10 cellular contexts compared by ENCODE assay signal in the genomic region with DNA sequence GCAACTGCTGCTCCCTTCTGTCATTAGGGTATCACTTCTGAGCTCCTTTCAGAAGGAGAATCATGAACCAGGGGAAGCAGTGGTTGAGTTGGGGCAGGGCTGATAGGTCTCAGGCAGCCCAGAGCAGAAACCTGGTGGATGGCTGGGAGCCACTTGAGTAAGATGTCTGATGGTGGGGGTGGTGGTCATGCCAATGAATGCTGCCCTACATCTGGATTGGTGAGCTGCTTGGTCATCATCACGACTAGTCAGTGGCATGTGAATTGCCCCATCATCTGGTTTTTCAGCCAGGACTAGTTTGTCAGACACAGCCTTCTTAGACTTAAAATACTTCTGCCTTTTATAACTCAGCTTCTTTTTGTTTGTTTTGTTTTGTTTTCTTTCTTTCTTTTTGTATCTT. TPM values are rescaled to one million over a fixed set of nuclear protein-coding genes. Genes with fewer than 3 reads are reported as not detected.
A peak's percentile ranks its signal among the peaks of the same experiment; 100 is the strongest.
DNase-seq lines count a peak whose midpoint lies in the region; ATAC-seq, FAIRE-seq and TF ChIP-seq lines count a peak whose summit lies in the region.
"Had no signal": no experiment of that assay in that cellular context is flagged by ENCODE, and none has a peak within 500 bp of the region (broad histone marks: within the 10 kb centered on the region; RNA-seq: fewer than 3 reads in every experiment).

No MANE protein-coding gene starts in this region.

- H3K27ac Mint-ChIP-seq in CD4-positive, CD25-positive, alpha-beta regulatory T cell = peak overlapping the region in 1 of 3 donors; percentile 89
- H3K27ac Mint-ChIP-seq in naive thymus-derived CD8-positive, alpha-beta T cell = peak overlapping the region in 6 of 10 donors; percentile 5 to 93 (median 42)

- peak overlapping the region; percentile 68 to 97 (median 94) for H3K4me3 Mint-ChIP-seq in CD4-positive, CD25-positive, alpha-beta regulatory T cell
- H3K4me3 Mint-ChIP-seq in naive thymus-derived CD8-positive, alpha-beta T cell = peak overlapping the region; percentile 15 to 94 (median 88)

- no peak overlapping the region for H3K27ac ChIP-seq in CD4-positive, CD25-positive, alpha-beta regulatory T cell (ENCODE audit: insufficient read depth, low read length, poor library complexity, severe bottlenecking)
- H3K27ac ChIP-seq: parathyroid adenoma had no signal

- H3K27me3 Mint-ChIP-seq in CD4-positive, CD25-positive, alpha-beta regulatory T cell = no peaks in the 10 kb centered on the region
- no peaks in the 10 kb centered on the region for H3K27me3 Mint-ChIP-seq in naive thymus-derived CD8-positive, alpha-beta T cell

- peaks cover 3% of the 10 kb centered on the region for H3K36me3 ChIP-seq in CD4-positive, CD25-positive, alpha-beta regulatory T cell (ENCODE audit: control insufficient read depth, insufficient read depth, low read length)

- peaks cover 28% of the 10 kb centered on the region for H3K4me1 ChIP-seq in CD4-positive, CD25-positive, alpha-beta regulatory T cell (ENCODE audit: control insufficient read depth, insufficient read depth, low read length, poor library complexity, severe bottlenecking)

- no peak for FAIRE-seq in GM12892 (lab: Jason Lieb, UNC)

- H3K9me3 Mint-ChIP-seq in CD4-positive, CD25-positive, alpha-beta regulatory T cell = no peaks in the 10 kb centered on the region
- H3K9me3 Mint-ChIP-seq in naive thymus-derived CD8-positive, alpha-beta T cell = no peaks in the 10 kb centered on the region

- H3K27me3 ChIP-seq in CD4-positive, CD25-positive, alpha-beta regulatory T cell (ENCODE audit: control insufficient read depth, insufficient read depth, low read length) = no peaks in the 10 kb centered on the region

- no peak for TF ChIP-seq CTCF in astrocyte of the spinal cord (IDR thresholded peaks at IDR 0.05; ENCODE audit: low read depth, low read length)

- no peak for ATAC-seq in CD4-positive, CD25-positive, alpha-beta regulatory T cell (ENCODE audit: low read depth in 2 of 2)
- ATAC-seq in naive thymus-derived CD8-positive, alpha-beta T cell = no peak
- no peak for ATAC-seq in GM21423 (IDR thresholded peaks at IDR 0.05; ENCODE audit: unreplicated experiment)

- H3K4me1 Mint-ChIP-seq in CD4-positive, CD25-positive, alpha-beta regulatory T cell = peaks cover 17 to 54% (median 35%) of the 10 kb centered on the region in 4 donors
- peaks cover 34 to 54% (median 50%) of the 10 kb centered on the region in 4 donors for H3K4me1 Mint-ChIP-seq in naive thymus-derived CD8-positive, alpha-beta T cell

- no peaks in the 10 kb centered on the region for H3K9me3 ChIP-seq in CD4-positive, CD25-positive, alpha-beta regulatory T cell (ENCODE audit: control insufficient read depth in 2 of 2, low read length in 2 of 2)

- DNase-seq in CD4-positive, CD25-positive, alpha-beta regulatory T cell = no peak
- DNase-seq in HT1080 (ENCODE audit: low read depth) = peak; percentile 33
- peak; percentile 13 for DNase-seq in astrocyte of the spinal cord (ENCODE audit: low read depth, low spot score)
- DNase-seq in naive thymus-derived CD8-positive, alpha-beta T cell = no peak
- DNase-seq in COLO829 (ENCODE audit: low spot score) = no peak
- DNase-seq in activated CD4-positive, alpha-beta T cell treated with anti-CD3 and anti-CD28 coated beads, Interleukin-2, amount 50 U/mL, for 48 hours = no peak
- no peak for DNase-seq in GM12892 (ENCODE audit: insufficient read length)
- DNase-seq: amygdala had no signal

- peaks cover 5% of the 10 kb centered on the region for H3K36me3 Mint-ChIP-seq in CD4-positive, CD25-positive, alpha-beta regulatory T cell
- peaks cover 0 to 17% (median 0%) of the 10 kb centered on the region in 3 donors for H3K36me3 Mint-ChIP-seq in naive thymus-derived CD8-positive, alpha-beta T cell

- in situ Hi-C loops in astrocyte of the spinal cord (cut with HindIII; ENCODE audit: low sequenced_read_pairs) = no loop called here

- H3K4me3 ChIP-seq in CD4-positive, CD25-positive, alpha-beta regulatory T cell (ENCODE audit: low read depth, low read length) = no peak overlapping the region
- H3K4me3 ChIP-seq in astrocyte of the spinal cord (ENCODE audit: low read depth, low read length) = no peak overlapping the region

- TF ChIP-seq POLR2A in GM12892 (IDR thresholded peaks at IDR 0.05; ENCODE audit: low read depth, low read length) = no peak

- POLR2A ChIA-PET in naive thymus-derived CD8-positive, alpha-beta T cell (lab: Charles Lee) = interaction anchor here (0.6 kb wide), 1 partner anchor 114 kb away, joined by 3 read pairs; no protein-coding TSS in a partner anchor

RNA-seq across cellular contexts. Expression of gene GID4, which starts 2.6 kb away (rescaled TPM):
- total RNA-seq in CD4-positive, CD25-positive, alpha-beta regulatory T cell = 7.3 TPM
- 1 to 10 TPM; 5.1 to 7.0 (median 5.2) TPM for polyA plus RNA-seq in CD4-positive, CD25-positive, alpha-beta regulatory T cell
- total RNA-seq in HT1080 (2014; rRNA removed; shearing (Covaris generic)) = 5.0 and 7.8 TPM in 2 replicates
- polyA plus RNA-seq in HT1080 (2015; cell fraction: cytosol; rRNA removed) = 9.0 and 11.2 TPM in 2 replicates
- polyA plus RNA-seq in HT1080 (2015; cell fraction: nucleus; rRNA removed) = 7.6 and 8.6 TPM in 2 replicates
- total RNA-seq in naive thymus-derived CD8-positive, alpha-beta T cell = 10 to 100 TPM; 10.4 to 10.7 TPM
- polyA plus RNA-seq in naive thymus-derived CD8-positive, alpha-beta T cell = 1 to 10 TPM; 3.4 to 7.1 (median 6.0) TPM
- polyA plus RNA-seq in GM12892 (2012; ENCODE audit: missing spikeins) = 6.4 TPM

RNA-seq across cellular contexts. Expression of gene ATPAF2, which starts 2.8 kb away (rescaled TPM):
- 25.1 TPM for total RNA-seq in CD4-positive, CD25-positive, alpha-beta regulatory T cell
- 10 to 100 TPM; 10.9 to 16.4 (median 13.0) TPM for polyA plus RNA-seq in CD4-positive, CD25-positive, alpha-beta regulatory T cell
- total RNA-seq in HT1080 (2014; rRNA removed; shearing (Covaris generic)) = 16.6 and 17.8 TPM in 2 replicates
- polyA plus RNA-seq in HT1080 (2015; cell fraction: cytosol; rRNA removed) = 14.8 and 24.4 TPM in 2 replicates
- polyA plus RNA-seq in HT1080 (2015; cell fraction: nucleus; rRNA removed) = 23.2 and 26.4 TPM in 2 replicates
- 10 to 100 TPM; 22.0 to 28.7 TPM for total RNA-seq in naive thymus-derived CD8-positive, alpha-beta T cell
- polyA plus RNA-seq in naive thymus-derived CD8-positive, alpha-beta T cell = 10 to 100 TPM; 15.3 to 21.8 (median 21.2) TPM
- polyA plus RNA-seq in GM12892 (2012; ENCODE audit: missing spikeins) = 16.3 TPM

RNA-seq across cellular contexts. Expression of gene DRG2, which starts 46.0 kb away (rescaled TPM):
- 54.5 TPM for total RNA-seq in CD4-positive, CD25-positive, alpha-beta regulatory T cell
- 10 to 100 TPM; 36.4 to 45.3 (median 41.4) TPM for polyA plus RNA-seq in CD4-positive, CD25-positive, alpha-beta regulatory T cell
- total RNA-seq in HT1080 (2014; rRNA removed; shearing (Covaris generic)) = 55.5 and 55.9 TPM in 2 replicates
- polyA plus RNA-seq in HT1080 (2015; cell fraction: cytosol; rRNA removed) = 40.1 and 45.1 TPM in 2 replicates
- polyA plus RNA-seq in HT1080 (2015; cell fraction: nucleus; rRNA removed) = 89.0 and 105 TPM in 2 replicates
- 10 to 100 TPM; 48.6 to 49.4 TPM for total RNA-seq in naive thymus-derived CD8-positive, alpha-beta T cell
- 10 to 100 TPM; 38.8 to 45.2 (median 45.2) TPM for polyA plus RNA-seq in naive thymus-derived CD8-positive, alpha-beta T cell
- 25.4 TPM for polyA plus RNA-seq in GM12892 (2012; ENCODE audit: missing spikeins)

Comparison
In these comparisons a context has a peak if more than half of its experiments do, and no peak if none do; other contexts are left out.
1. DNase-seq: peak in HT1080 (single experiment) and astrocyte of the spinal cord (single experiment); none in CD4-positive, CD25-positive, alpha-beta regulatory T cell (0 of 3), naive thymus-derived CD8-positive, alpha-beta T cell (0 of 10), COLO829 (single experiment), activated CD4-positive, alpha-beta T cell treated with anti-CD3 and anti-CD28 coated beads, Interleukin-2, amount 50 U/mL, for 48 hours (0 of 2) and GM12892 (single experiment).